In the genomic region with DNA sequence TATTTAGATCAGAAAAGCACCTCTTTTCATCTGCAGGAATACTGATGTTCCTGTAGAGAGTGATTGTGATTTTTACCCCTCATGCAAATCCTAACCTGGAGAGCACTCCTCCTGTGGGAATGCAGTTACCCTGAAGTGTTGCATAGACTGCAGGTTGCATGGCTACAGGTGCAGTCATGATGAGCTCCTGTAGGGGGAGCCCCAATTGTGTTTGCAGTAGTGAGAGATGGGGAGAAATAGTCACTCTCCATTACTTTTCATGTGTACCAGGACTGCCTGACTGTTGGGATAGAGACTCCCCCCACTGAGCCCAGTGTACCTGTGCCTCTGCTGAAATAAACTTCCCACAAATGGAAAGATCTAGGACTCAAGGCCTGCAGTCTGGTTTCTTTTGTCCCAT, we compare ENCODE assay signal across 8 cellular contexts.
A peak's percentile ranks its signal among the peaks of the same experiment; 100 is the strongest.
DNase-seq lines count a peak whose midpoint lies in the region; ATAC-seq lines count a peak whose summit lies in the region.

No MANE protein-coding gene starts in this region.

- no peak overlapping the region for H3K27ac Mint-ChIP-seq in stimulated activated memory B cell treated with anti-CD40 and anti-IgM and Interleukin-4, amounts not matched to agents 10 μg/mL and 1 μg/mL and 100 μg/mL, for 72 hours

- H3K4me1 Mint-ChIP-seq in stimulated activated memory B cell treated with anti-CD40 and anti-IgM and Interleukin-4, amounts not matched to agents 10 μg/mL and 1 μg/mL and 100 μg/mL, for 72 hours = no peaks in the 10 kb centered on the region

- no peaks in the 10 kb centered on the region for H3K27me3 Mint-ChIP-seq in stimulated activated memory B cell treated with anti-CD40 and anti-IgM and Interleukin-4, amounts not matched to agents 10 μg/mL and 1 μg/mL and 100 μg/mL, for 72 hours

- peak; percentile 72 for ATAC-seq in GM19035 (IDR thresholded peaks at IDR 0.05; ENCODE audit: unreplicated experiment)
- ATAC-seq in HG03175 (IDR thresholded peaks at IDR 0.05; ENCODE audit: unreplicated experiment) = peak; percentile 72
- ATAC-seq in stimulated activated memory B cell treated with anti-CD40 and anti-IgM and Interleukin-4, amounts not matched to agents 10 μg/mL and 1 μg/mL and 100 μg/mL, for 72 hours = peak; percentile 53

- DNase-seq in DMS 273 (lab: John Stamatoyannopoulos, UW; ENCODE audit: unreplicated experiment) = peak; percentile 57
- DNase-seq in DMS 273 treated with DMSO at 0.1 percent for 48 hours (lab: John Stamatoyannopoulos, UW) = no peak
- peak; percentile 20 for DNase-seq in SKM-1 treated with dmso at 0.1 percent for 144 hours (lab: John Stamatoyannopoulos, UW; ENCODE audit: unreplicated experiment)
- DNase-seq in germinal center (ENCODE audit: low spot score) = peak; percentile 5
- DNase-seq in NCI-H1436 treated with DMSO at 0.1 percent for 48 hours (lab: John Stamatoyannopoulos, UW) = no peak

- no peaks in the 10 kb centered on the region for H3K9me3 Mint-ChIP-seq in stimulated activated memory B cell treated with anti-CD40 and anti-IgM and Interleukin-4, amounts not matched to agents 10 μg/mL and 1 μg/mL and 100 μg/mL, for 72 hours

- H3K4me3 Mint-ChIP-seq in stimulated activated memory B cell treated with anti-CD40 and anti-IgM and Interleukin-4, amounts not matched to agents 10 μg/mL and 1 μg/mL and 100 μg/mL, for 72 hours = no peak overlapping the region

- no peaks in the 10 kb centered on the region for H3K36me3 Mint-ChIP-seq in stimulated activated memory B cell treated with anti-CD40 and anti-IgM and Interleukin-4, amounts not matched to agents 10 μg/mL and 1 μg/mL and 100 μg/mL, for 72 hours

Comparison
In these comparisons a context has a peak if more than half of its experiments do, and no peak if none do; other contexts are left out.
1. DNase-seq: peak in DMS 273 (single experiment), SKM-1 treated with dmso at 0.1 percent for 144 hours (single experiment) and germinal center (single experiment); none in DMS 273 treated with DMSO at 0.1 percent for 48 hours (single experiment) and NCI-H1436 treated with DMSO at 0.1 percent for 48 hours (single experiment).
2. Peak in every context shown above with its lines, with median percentiles within 50 percentile points of each other: ATAC-seq.